ENCODE assay signal across 16 cellular contexts in the genomic region with DNA sequence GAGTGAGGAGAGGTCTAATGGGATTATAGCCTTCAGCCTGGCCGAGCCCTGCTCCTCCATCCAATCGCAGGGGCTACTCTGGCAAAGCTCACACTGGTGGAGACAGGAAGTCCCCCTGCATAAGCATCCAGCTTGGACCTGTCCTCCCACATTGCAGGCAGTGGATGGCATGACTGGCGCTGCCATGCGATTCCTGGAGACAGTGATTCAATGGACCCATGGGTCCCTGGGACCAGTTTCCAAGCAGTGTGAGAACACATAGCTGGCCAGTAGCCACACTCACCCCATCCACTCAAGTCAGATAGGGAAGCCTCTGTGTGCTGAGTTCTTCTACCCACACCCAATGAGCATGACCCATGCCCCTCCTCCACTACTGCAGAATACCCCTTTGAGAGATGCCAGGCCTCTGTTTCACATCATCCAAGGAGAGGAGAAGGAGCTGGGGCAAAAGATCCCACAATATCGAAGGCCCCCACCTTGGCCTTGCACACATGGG. TPM values are rescaled to one million over a fixed set of nuclear protein-coding genes. Genes with fewer than 3 reads are reported as not detected.
"Had no signal": no experiment of that assay in that cellular context is flagged by ENCODE, and none has a peak within 500 bp of the region (broad histone marks: within the 10 kb centered on the region; RNA-seq: fewer than 3 reads in every experiment).

No MANE protein-coding gene starts in this region.

- H3K36me3 ChIP-seq: heart left ventricle, upper lobe of left lung had no signal

- DNase-seq: activated CD4-positive, alpha-beta T cell treated with anti-CD3 and anti-CD28 coated beads, Interleukin-2, amount 50 U/mL, for 1 hour; activated CD4-positive, CD25-positive, alpha-beta regulatory T cell treated with anti-CD3 and anti-CD28 coated beads, Interleukin-2, amount 50 U/mL, for 72 hours; activated CD8-positive, alpha-beta memory T cell treated with anti-CD3 and anti-CD28 coated beads, Interleukin-2, amount 50 U/mL, for 4 hours; activated effector memory CD4-positive, alpha-beta T cell treated with anti-CD3 and anti-CD28 coated beads, Interleukin-2, amount 50 U/mL, for 16 hours; activated T-cell treated with anti-CD3 and anti-CD28 coated beads, Interleukin-2, amount 50 U/mL, for 4 hours; foreskin melanocyte; heart left ventricle; kidney glomerular epithelial cell; left ventricle myocardium superior; naive thymus-derived CD4-positive, alpha-beta T cell; stimulated activated CD4-positive, alpha-beta T cell treated with anti-CD3 and anti-CD28 coated beads, Interleukin-15, amount 100 ng/mL, for 24 hours; stimulated activated CD4-positive, alpha-beta T cell treated with anti-CD3 and anti-CD28 coated beads, Interleukin-2, amount 100 ng/mL, for 48 hours; stimulated activated naive CD8-positive, alpha-beta T cell treated with anti-CD3 and anti-CD28 coated beads, Interleukin-15, amount 100 ng/mL, for 72 hours; testis; upper lobe of left lung had no signal

- H3K27ac ChIP-seq: heart left ventricle, testis, upper lobe of left lung had no signal

- ATAC-seq: left ventricle myocardium superior; naive thymus-derived CD4-positive, alpha-beta T cell had no signal

- H3K4me1 ChIP-seq: heart left ventricle had no signal

- H3K27me3 ChIP-seq: heart left ventricle, testis, upper lobe of left lung had no signal

- H3K4me3 ChIP-seq: heart left ventricle, testis, upper lobe of left lung had no signal

- H3K9me3 ChIP-seq: heart left ventricle, testis, upper lobe of left lung had no signal

RNA-seq across cellular contexts. Expression of gene TLR9, which starts 53.1 kb away (rescaled TPM):
- total RNA-seq: epithelial cell of proximal tubule had no signal
